Comparison of ENCODE assay signal across 8 cellular contexts in the genomic region with DNA sequence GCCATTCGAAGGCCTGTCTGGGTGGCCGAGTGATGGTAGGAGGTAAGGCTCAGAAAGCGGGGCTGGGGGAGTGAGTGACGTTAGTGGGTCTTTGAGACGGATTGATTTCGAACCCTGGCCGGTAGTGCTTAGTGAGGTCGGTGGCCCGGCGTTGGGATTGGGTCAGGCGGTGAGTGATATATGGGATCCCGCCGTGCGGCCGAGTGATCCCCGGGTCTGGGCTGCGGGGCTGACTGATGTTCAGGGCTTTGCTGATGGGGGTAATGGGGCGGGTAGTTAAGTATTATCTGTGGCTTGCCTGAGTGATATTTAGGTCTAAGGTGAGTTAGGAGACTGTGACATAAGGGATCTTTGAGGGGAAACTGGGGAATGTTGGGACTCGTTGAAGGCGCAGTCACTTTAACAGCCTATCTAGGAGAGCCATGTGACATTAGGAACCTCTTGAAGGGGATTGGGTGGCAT. TPM values are rescaled to one million over a fixed set of nuclear protein-coding genes. Genes with fewer than 3 reads are reported as not detected.
DNase-seq lines count a peak whose midpoint lies in the region; ATAC-seq and TF ChIP-seq lines count a peak whose summit lies in the region.

No MANE protein-coding gene starts in this region.

- H3K27me3 ChIP-seq in right cardiac atrium (ENCODE audit: control insufficient read depth, insufficient read depth) (no peaks in the 10 kb centered on the region), smooth muscle cell (ENCODE audit: low read depth) (no peaks in the 10 kb centered on the region)

- no peak for ATAC-seq in activated CD8-positive, alpha-beta T cell treated with anti-CD3 and anti-CD28 coated beads for 36 hours
- ATAC-seq in right cardiac atrium: no peak

- peak overlapping the region; percentile 86 for H3K4me2 ChIP-seq in smooth muscle cell

- peaks cover 28% of the 10 kb centered on the region for H3K36me3 Mint-ChIP-seq in activated naive CD4-positive, alpha-beta T cell treated with anti-CD3 and anti-CD28 coated beads, Interleukin-2, amount 50 U/mL, for 24 hours
- peaks cover 59% of the 10 kb centered on the region for H3K36me3 Mint-ChIP-seq in activated CD8-positive, alpha-beta T cell treated with anti-CD3 and anti-CD28 coated beads for 36 hours (ENCODE audit: low read depth)

- H3K9me3 Mint-ChIP-seq in activated naive CD4-positive, alpha-beta T cell treated with anti-CD3 and anti-CD28 coated beads, Interleukin-2, amount 50 U/mL, for 24 hours: no peaks in the 10 kb centered on the region
- H3K9me3 Mint-ChIP-seq in activated CD8-positive, alpha-beta T cell treated with anti-CD3 and anti-CD28 coated beads for 36 hours: peaks cover 2% of the 10 kb centered on the region

- POLR2A ChIA-PET in activated CD8-positive, alpha-beta T cell treated with anti-CD3 and anti-CD28 coated beads for 36 hours (lab: Charles Lee): interaction anchor here (1.2 to 3.9 kb wide), 11 partner anchors 8 to 126 kb away, joined by 3 to 30 read pairs (median 13); partner anchors contain the start of genes FBL and ZNF546

- no peaks in the 10 kb centered on the region for H3K27me3 Mint-ChIP-seq in activated naive CD4-positive, alpha-beta T cell treated with anti-CD3 and anti-CD28 coated beads, Interleukin-2, amount 50 U/mL, for 24 hours
- no peaks in the 10 kb centered on the region for H3K27me3 Mint-ChIP-seq in activated CD8-positive, alpha-beta T cell treated with anti-CD3 and anti-CD28 coated beads for 36 hours

- peaks cover 3% of the 10 kb centered on the region for H4K20me1 ChIP-seq in smooth muscle cell (ENCODE audit: low read depth)

- peaks cover 4% of the 10 kb centered on the region for H3K4me1 ChIP-seq in right cardiac atrium (ENCODE audit: control insufficient read depth, insufficient read depth, low read length)
- H3K4me1 ChIP-seq in smooth muscle cell (ENCODE audit: low read depth): peaks cover 5% of the 10 kb centered on the region

- H3K4me1 Mint-ChIP-seq in activated naive CD4-positive, alpha-beta T cell treated with anti-CD3 and anti-CD28 coated beads, Interleukin-2, amount 50 U/mL, for 24 hours: peaks cover 59% of the 10 kb centered on the region
- H3K4me1 Mint-ChIP-seq in activated CD8-positive, alpha-beta T cell treated with anti-CD3 and anti-CD28 coated beads for 36 hours (ENCODE audit: low read depth): peaks cover 48% of the 10 kb centered on the region

- H3K27ac Mint-ChIP-seq in activated naive CD4-positive, alpha-beta T cell treated with anti-CD3 and anti-CD28 coated beads, Interleukin-2, amount 50 U/mL, for 24 hours: peak overlapping the region; percentile 99
- H3K27ac Mint-ChIP-seq in activated CD8-positive, alpha-beta T cell treated with anti-CD3 and anti-CD28 coated beads for 36 hours: peak overlapping the region; percentile 98

- peak overlapping the region; percentile 92 for H3K4me3 ChIP-seq in right cardiac atrium (ENCODE audit: low read length)
- H3K4me3 ChIP-seq in smooth muscle cell: peak overlapping the region; percentile 85

- no peaks in the 10 kb centered on the region for H3F3A ChIP-seq in smooth muscle cell (ENCODE audit: low read depth)

- H3K4me3 Mint-ChIP-seq in activated naive CD4-positive, alpha-beta T cell treated with anti-CD3 and anti-CD28 coated beads, Interleukin-2, amount 50 U/mL, for 24 hours: peak overlapping the region; percentile 98
- H3K4me3 Mint-ChIP-seq in activated CD8-positive, alpha-beta T cell treated with anti-CD3 and anti-CD28 coated beads for 36 hours: peak overlapping the region; percentile 95

- H3K27ac ChIP-seq in right cardiac atrium (ENCODE audit: low read length): peak overlapping the region; percentile 79
- peak overlapping the region; percentile 73 for H3K27ac ChIP-seq in smooth muscle cell (ENCODE audit: low read depth)

- H2AFZ ChIP-seq in smooth muscle cell (ENCODE audit: low read depth): peak overlapping the region; percentile 77

- DNase-seq in activated naive CD4-positive, alpha-beta T cell (lab: John Stamatoyannopoulos, UW): no peak
- peak; percentile 33 for DNase-seq in activated CD8-positive, alpha-beta T cell treated with anti-CD3 and anti-CD28 coated beads for 36 hours
- DNase-seq in right cardiac atrium (no peak), smooth muscle cell (lab: John Stamatoyannopoulos, UW; ENCODE audit: unreplicated experiment) (no peak), nucleus accumbens (lab: John Stamatoyannopoulos, UW) (no peak), KG1 (lab: John Stamatoyannopoulos, UW) (no peak)
- no peak for DNase-seq in activated effector memory CD4-positive, alpha-beta T cell treated with Interleukin-2 at 50 U/mL for 16 hours

- H3K9ac ChIP-seq in smooth muscle cell (ENCODE audit: low read depth): peak overlapping the region; percentile 96

- H3K36me3 ChIP-seq in smooth muscle cell (ENCODE audit: low read depth): peaks cover 13% of the 10 kb centered on the region

- CTCF ChIA-PET in activated CD8-positive, alpha-beta T cell treated with anti-CD3 and anti-CD28 coated beads for 36 hours (lab: Charles Lee): interaction anchor here (0.6 to 4.4 kb wide), 26 partner anchors 8 to 179 kb away, joined by 3 to 86 read pairs (median 7); partner anchors contain the start of genes DYRK1B, FBL, FCGBP and ZNF546

- H3K9me3 ChIP-seq in right cardiac atrium (ENCODE audit: control insufficient read depth, low read length): no peaks in the 10 kb centered on the region
- no peaks in the 10 kb centered on the region for H3K9me3 ChIP-seq in smooth muscle cell (replicated peaks; ENCODE audit: low read depth)

- WGBS in right cardiac atrium: under 1% methylated on average over 20 of the region's 20 CpGs
- 3% methylated on average over 20 of the region's 20 CpGs for WGBS in smooth muscle cell (ENCODE audit: low lambda C conversion rate)

- no peak for TF ChIP-seq CTCF in activated CD8-positive, alpha-beta T cell treated with anti-CD3 and anti-CD28 coated beads for 36 hours (IDR thresholded peaks at IDR 0.05)
- TF ChIP-seq CTCF in smooth muscle cell (IDR thresholded peaks at IDR 0.05; ENCODE audit: borderline replicate concordance, insufficient read depth, poor library complexity, severe bottlenecking): no peak

- peaks cover 30% of the 10 kb centered on the region for H3K79me2 ChIP-seq in smooth muscle cell (ENCODE audit: low read depth)

- intact Hi-C loops in activated CD8-positive, alpha-beta T cell treated with anti-CD3 and anti-CD28 coated beads for 36 hours (cut with micrococcal nuclease): loop anchor here (10.0 kb wide), 1 partner anchor 77 kb away; no protein-coding TSS in a partner anchor
- intact Hi-C loops in right cardiac atrium (cut with DNase I): loop anchor here in 2 of 4 donors (10.0 kb wide), 2 partner anchors 83 to 127 kb away; partner anchors contain the start of genes FBL (in 1 of the 2) and ZNF780B (in 1 of the 2)

RNA-seq across cellular contexts. Expression of gene PSMC4, which starts 0.4 kb away (rescaled TPM):
- 100 to 1,000 TPM; 105 to 107 TPM for total RNA-seq in activated CD8-positive, alpha-beta T cell treated with anti-CD3 and anti-CD28 coated beads for 36 hours
- total RNA-seq in right cardiac atrium (10 to 100 TPM; 66.7 to 82.3 (median 70.6) TPM), smooth muscle cell (87.2 and 120 TPM in 2 replicates)
- polyA plus RNA-seq in right cardiac atrium (73.6 TPM), smooth muscle cell (117 and 121 TPM in 2 replicates)

RNA-seq across cellular contexts. Expression of gene ZNF546, which starts 25.4 kb away (rescaled TPM):
- 1 to 10 TPM; 5.2 to 5.6 TPM for total RNA-seq in activated CD8-positive, alpha-beta T cell treated with anti-CD3 and anti-CD28 coated beads for 36 hours
- total RNA-seq in right cardiac atrium (10 to 100 TPM in 1 of 4 donors, 1 to 10 TPM in 3; 5.8 to 10.8 (median 9.0) TPM), smooth muscle cell (4.7 and 9.6 TPM in 2 replicates)
- polyA plus RNA-seq in right cardiac atrium (4.4 TPM), smooth muscle cell (1.2 and 2.1 TPM in 2 replicates)

RNA-seq across cellular contexts. Expression of gene FCGBP, which starts 37.0 kb away (rescaled TPM):
- total RNA-seq in activated CD8-positive, alpha-beta T cell treated with anti-CD3 and anti-CD28 coated beads for 36 hours: 1 to 10 TPM; 4.8 to 6.9 TPM
- total RNA-seq in right cardiac atrium: 100 to 1,000 TPM in 1 of 4 donors, 10 to 100 TPM in 2, 1 to 10 TPM in 1; 8.8 to 112 (median 22.3) TPM
- polyA plus RNA-seq in right cardiac atrium: 2.1 TPM
- total RNA-seq in smooth muscle cell: 0.18 and 0.94 TPM in 2 replicates
- polyA plus RNA-seq in smooth muscle cell: 0.04 and 0.15 TPM in 2 replicates
